ENCODE assay signal across 27 cellular contexts in the genomic region with DNA sequence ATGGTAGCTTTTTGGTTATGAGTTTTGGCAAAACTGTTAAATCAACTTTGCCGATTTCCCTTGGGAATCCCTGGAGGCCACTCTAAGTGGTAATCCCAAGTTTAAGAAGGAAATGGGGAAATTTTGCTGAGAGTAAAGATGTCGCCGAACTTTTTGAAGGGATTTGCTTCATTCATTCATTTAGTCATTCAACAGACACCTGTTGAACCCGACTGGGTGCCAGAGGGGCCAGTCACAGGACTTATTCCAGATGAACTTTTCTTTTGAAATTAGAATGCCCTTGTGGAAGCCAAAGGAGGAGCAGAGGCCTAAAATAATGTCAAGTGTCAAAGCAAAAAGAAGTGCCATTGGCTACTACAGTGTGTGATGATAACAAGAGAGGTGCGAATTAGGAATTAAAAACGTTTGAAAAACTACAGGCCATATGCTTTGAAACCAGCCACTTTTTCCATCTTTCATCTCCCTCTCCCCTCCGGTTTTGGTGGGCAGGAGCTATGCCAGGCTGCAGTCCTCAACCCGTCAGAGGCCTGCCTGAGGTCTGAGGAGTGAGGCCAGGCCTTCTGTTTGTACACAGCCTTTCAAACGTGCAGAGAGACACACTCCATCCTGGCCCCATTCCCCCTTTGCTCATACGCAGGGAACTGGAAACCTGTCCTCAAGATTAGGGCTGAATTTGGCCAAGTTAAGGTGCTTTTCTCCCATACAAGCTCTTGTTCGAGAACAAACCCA.
DNase-seq lines count a peak whose midpoint lies in the region; ATAC-seq and TF ChIP-seq lines count a peak whose summit lies in the region.
"Had no signal": no experiment of that assay in that cellular context is flagged by ENCODE, and none has a peak within 500 bp of the region (broad histone marks: within the 10 kb centered on the region; RNA-seq: fewer than 3 reads in every experiment).

No MANE protein-coding gene starts in this region.

- no peak overlapping the region for H3K4me3 ChIP-seq in HEK293 (ENCODE audit: low read depth, low read length)
- H3K4me3 ChIP-seq in dorsolateral prefrontal cortex = peak overlapping the region in 1 of 59 donors; percentile 50
- H3K4me3 ChIP-seq: cardiac muscle cell, HAP-1, psoas muscle, SK-N-MC had no signal

- POLR2A ChIA-PET in CD4-positive, alpha-beta T cell (lab: Charles Lee) = no interaction called here
- POLR2A ChIA-PET in HEK293 (lab: Yijun Ruan, JAX) = no interaction called here

- DNase-seq in CD4-positive, alpha-beta T cell = no peak
- no peak for DNase-seq in dorsolateral prefrontal cortex
- no peak for DNase-seq in natural killer cell
- no peak for DNase-seq in activated CD4-positive, CD25-positive, alpha-beta regulatory T cell treated with anti-CD3 and anti-CD28 coated beads, Interleukin-2, amount 50 U/mL, for 72 hours
- DNase-seq in NCI-H2081 (lab: John Stamatoyannopoulos, UW) = no peak
- DNase-seq: activated CD4-positive, alpha-beta T cell treated with anti-CD3 and anti-CD28 coated beads, Interleukin-2, amount 50 U/mL, for 48 hours; foreskin fibroblast; left ventricle myocardium superior; MV-4-11; NCI-H1436; NCI-H2081 treated with DMSO at 0.1 percent for 48 hours; NCI-H345; NCI-H69; PC-3; psoas muscle; stimulated activated CD4-positive, alpha-beta T cell treated with anti-CD3 and anti-CD28 coated beads, Interleukin-4, amount 100 ng/mL, for 1 hour; stomach had no signal

- peak overlapping the region; percentile 48 for H3K4me3 Mint-ChIP-seq in CD4-positive, alpha-beta T cell
- H3K4me3 Mint-ChIP-seq in natural killer cell = peak overlapping the region; percentile 73

- no peak for TF ChIP-seq CTCF in CD4-positive, alpha-beta T cell (IDR thresholded peaks at IDR 0.05)
- TF ChIP-seq CTCF in HEK293 (tag by site-specific recombination; IDR thresholded peaks at IDR 0.05) = no peak
- TF ChIP-seq CTCF in dorsolateral prefrontal cortex (IDR thresholded peaks at IDR 0.05 in 54 of 56, conservative IDR thresholded peaks at IDR 0.05 in 2 of 56; ENCODE audit: low read depth in 1 of 56, partially characterized antibody in 56 of 56) = no peak
- TF ChIP-seq CTCF in natural killer cell (IDR thresholded peaks at IDR 0.05) = no peak

- ATAC-seq in CD4-positive, alpha-beta T cell (ENCODE audit: poor library complexity) = no peak
- ATAC-seq in natural killer cell (no peak), GM21367 (IDR thresholded peaks at IDR 0.05; ENCODE audit: unreplicated experiment) (no peak)
- ATAC-seq: left ventricle myocardium superior, PC-3, psoas muscle had no signal

- H3K36me3 Mint-ChIP-seq in CD4-positive, alpha-beta T cell (ENCODE audit: low read depth) = no peaks in the 10 kb centered on the region
- no peaks in the 10 kb centered on the region for H3K36me3 Mint-ChIP-seq in natural killer cell

- CTCF ChIA-PET in CD4-positive, alpha-beta T cell (lab: Charles Lee) = no interaction called here
- CTCF ChIA-PET in HEK293 (lab: Yijun Ruan, JAX) = no interaction called here

- no peaks in the 10 kb centered on the region for H3K4me1 ChIP-seq in HEK293 (ENCODE audit: control insufficient read depth, insufficient read depth, low read length)
- H3K4me1 ChIP-seq: ascending aorta; BLaER1 treated with 17β-estradiol and CSF1 and Interleukin-3, amounts not matched to agents 10 nM and 100 nM had no signal

- H3K27ac ChIP-seq in CD4-positive, alpha-beta T cell (ENCODE audit: low read depth, low read length) = no peak overlapping the region
- no peak overlapping the region for H3K27ac ChIP-seq in HEK293 (ENCODE audit: extremely low read depth, low read depth, low read length)
- peak overlapping the region in 49 of 59 donors; percentile 6 to 94 (median 80) for H3K27ac ChIP-seq in dorsolateral prefrontal cortex
- H3K27ac ChIP-seq: ascending aorta; BLaER1 treated with 17β-estradiol and CSF1 and Interleukin-3, amounts not matched to agents 10 nM and 100 nM; cardiac muscle cell; esophagus muscularis mucosa; psoas muscle; SK-N-MC; stomach; tibial nerve had no signal

- H3K27me3 Mint-ChIP-seq in CD4-positive, alpha-beta T cell = peaks cover 65% of the 10 kb centered on the region
- H3K27me3 Mint-ChIP-seq in natural killer cell (ENCODE audit: low read depth in 2 of 2) = peaks cover 57 to 65% of the 10 kb centered on the region in 2 donors

- intact Hi-C loops in CD4-positive, alpha-beta T cell (cut with DNase I, micrococcal nuclease) = no loop called here
- intact Hi-C loops in dorsolateral prefrontal cortex (cut with DNase I) (no loop called here), natural killer cell (cut with micrococcal nuclease) (loop anchor here (10.0 kb wide), 1 partner anchor 452 kb away; no protein-coding TSS in a partner anchor)

- no peaks in the 10 kb centered on the region for H3K36me3 ChIP-seq in HEK293 (ENCODE audit: control insufficient read depth in 2 of 2, insufficient read depth in 1 of 2, low read length in 2 of 2)
- H3K36me3 ChIP-seq: ascending aorta, cardiac muscle cell, HAP-1, stomach, tibial nerve had no signal

- peaks cover 54% of the 10 kb centered on the region for H3K27me3 ChIP-seq in CD4-positive, alpha-beta T cell (ENCODE audit: control insufficient read depth, insufficient read depth, low read length)
- H3K27me3 ChIP-seq in dorsolateral prefrontal cortex = peaks cover 0 to 59% (median 35%) of the 10 kb centered on the region in 45 donors

- no peak overlapping the region for H3K27ac Mint-ChIP-seq in CD4-positive, alpha-beta T cell
- H3K27ac Mint-ChIP-seq in natural killer cell = no peak overlapping the region
- H3K27ac Mint-ChIP-seq: activated naive CD4-positive, alpha-beta T cell treated with anti-CD3 and anti-CD28 coated beads, Interleukin-2, amount 50 U/mL, for 72 hours had no signal

- H3K4me1 Mint-ChIP-seq in CD4-positive, alpha-beta T cell (ENCODE audit: low read depth) = peaks cover 15% of the 10 kb centered on the region
- peaks cover 19 to 21% of the 10 kb centered on the region in 2 donors for H3K4me1 Mint-ChIP-seq in natural killer cell

- no peaks in the 10 kb centered on the region for H3K9me3 Mint-ChIP-seq in CD4-positive, alpha-beta T cell
- H3K9me3 Mint-ChIP-seq in natural killer cell = no peaks in the 10 kb centered on the region
- H3K9me3 Mint-ChIP-seq: activated naive CD4-positive, alpha-beta T cell treated with anti-CD3 and anti-CD28 coated beads, Interleukin-2, amount 50 U/mL, for 72 hours had no signal

- H3K9me3 ChIP-seq in CD4-positive, alpha-beta T cell (ENCODE audit: control insufficient read depth, low read length) = no peaks in the 10 kb centered on the region
- H3K9me3 ChIP-seq in HEK293 (ENCODE audit: control insufficient read depth, insufficient read depth, low read depth, low read length) = no peaks in the 10 kb centered on the region
- H3K9me3 ChIP-seq: ascending aorta, esophagus muscularis mucosa, HAP-1, psoas muscle, tibial nerve had no signal

TF ChIP-seq in HEK293, 187 proteins besides CTCF, POLR2A, EP300 and RAD21:
- TF ChIP-seq ZBTB21 (tag by site-specific recombination; IDR thresholded peaks at IDR 0.05) (no peak), EGR2 (tag by site-specific recombination; IDR thresholded peaks at IDR 0.05; ENCODE audit: low read depth) (no peak), SCRT2 (tag by site-specific recombination; IDR thresholded peaks at IDR 0.05) (peak; percentile 90), SCRT1 (tag by site-specific recombination; IDR thresholded peaks at IDR 0.05; ENCODE audit: borderline replicate concordance) (peak; percentile 71; the same call in 1 of the 2 replicates), AEBP2 (tag by site-specific recombination; IDR thresholded peaks at IDR 0.05; ENCODE audit: borderline replicate concordance) (no peak), ZNF335 (tag by site-specific recombination; conservative IDR thresholded peaks at IDR 0.05) (no peak)

Comparison
In these comparisons a context has a peak if more than half of its experiments do, and no peak if none do; other contexts are left out.
1. H3K27ac ChIP-seq: peak in dorsolateral prefrontal cortex (49 of 59); none in CD4-positive, alpha-beta T cell (single experiment) and HEK293 (single experiment).